Comparison of ENCODE assay signal across 8 cellular contexts in the genomic region with DNA sequence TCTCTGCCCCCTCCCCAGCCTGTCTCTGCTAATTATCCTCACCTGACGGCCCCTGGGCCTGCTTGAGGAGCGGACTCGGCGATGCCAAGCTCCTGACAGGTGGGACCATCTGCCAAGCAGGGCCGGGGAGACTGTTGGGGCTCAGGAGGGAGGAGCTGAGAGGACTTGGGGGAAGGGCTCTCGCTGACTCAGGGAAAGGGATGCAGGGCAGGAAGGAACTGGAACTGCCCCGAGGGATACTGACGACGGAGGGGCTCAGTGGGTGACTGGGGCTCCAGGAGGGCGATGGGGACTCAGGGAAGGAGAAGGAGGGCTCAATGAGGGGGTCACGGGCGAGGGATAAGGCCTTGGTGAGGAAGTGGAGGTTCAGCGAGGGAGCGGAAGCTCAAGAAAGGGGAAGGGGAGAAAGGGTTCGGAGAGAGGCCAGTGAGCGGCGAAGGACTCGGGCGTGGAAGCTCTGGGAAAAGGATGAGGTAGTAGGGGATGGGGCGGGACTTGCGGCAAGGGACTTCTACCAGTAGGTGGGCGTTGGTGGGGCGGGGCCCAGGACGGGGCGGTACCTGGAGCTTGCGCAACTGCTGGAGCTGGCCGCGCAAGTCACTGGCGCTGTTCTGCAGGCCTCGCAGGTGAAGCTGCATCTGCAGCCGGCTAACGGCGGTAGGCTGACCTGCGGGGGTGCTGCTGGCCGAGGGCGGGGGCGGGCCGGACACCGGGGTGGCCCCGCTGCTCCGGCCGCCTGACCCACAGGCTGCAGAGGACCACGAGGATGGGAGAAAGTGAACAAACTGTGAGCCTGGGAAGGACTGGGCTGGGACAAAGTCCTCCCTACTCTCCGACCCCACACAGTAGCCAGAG. TPM values are rescaled to one million over a fixed set of nuclear protein-coding genes. Genes with fewer than 3 reads are reported as not detected.
DNase-seq lines count a peak whose midpoint lies in the region; ATAC-seq lines count a peak whose summit lies in the region.

No MANE protein-coding gene starts in this region.

- peak; percentile 76 for ATAC-seq in GM18511 (IDR thresholded peaks at IDR 0.05; ENCODE audit: unreplicated experiment)
- peak; percentile 79 for ATAC-seq in HG03354 (IDR thresholded peaks at IDR 0.05; ENCODE audit: poor library complexity, severe bottlenecking, unreplicated experiment)
- ATAC-seq in memory B cell (ENCODE audit: low read depth): peak; percentile 82
- ATAC-seq in HG03457 (IDR thresholded peaks at IDR 0.05; ENCODE audit: unreplicated experiment): no peak

- H3K27ac Mint-ChIP-seq in memory B cell: peak overlapping the region; percentile 74

- DNase-seq in NCI-H510A (lab: John Stamatoyannopoulos, UW) (peak; percentile 95), dermis blood vessel endothelial cell (peak; percentile 45), memory B cell (ENCODE audit: low spot score in 2 of 2) (peak; percentile 80 to 82)
- DNase-seq in activated CD4-positive, alpha-beta T cell treated with anti-CD3 and anti-CD28 coated beads, Interleukin-2, amount 50 U/mL, for 1 hour: peak; percentile 88
- peak; percentile 77 for DNase-seq in stimulated activated CD8-positive, alpha-beta memory T cell treated with anti-CD3 and anti-CD28 coated beads, Interleukin-15, amount 100 ng/mL, for 24 hours (ENCODE audit: low read depth)

- H3K27me3 Mint-ChIP-seq in memory B cell: peaks cover 16% of the 10 kb centered on the region

- peaks cover 27% of the 10 kb centered on the region for H3K4me1 Mint-ChIP-seq in memory B cell

- no peaks in the 10 kb centered on the region for H3K36me3 Mint-ChIP-seq in memory B cell

- no peaks in the 10 kb centered on the region for H3K9me3 Mint-ChIP-seq in memory B cell

- H3K4me3 Mint-ChIP-seq in memory B cell: peak overlapping the region; percentile 96

RNA-seq across cellular contexts. Expression of a gene that starts 46.5 kb away (rescaled TPM):
- under 0.01 and 0.14 TPM in 2 replicates for total RNA-seq in dermis blood vessel endothelial cell

Comparison
In these comparisons a context has a peak if more than half of its experiments do, and no peak if none do; other contexts are left out.
1. DNase-seq: peak in every context shown above with its lines; median percentile 95 in NCI-H510A; 88 in activated CD4-positive, alpha-beta T cell treated with anti-CD3 and anti-CD28 coated beads, Interleukin-2, amount 50 U/mL, for 1 hour; 81 in memory B cell; 77 in stimulated activated CD8-positive, alpha-beta memory T cell treated with anti-CD3 and anti-CD28 coated beads, Interleukin-15, amount 100 ng/mL, for 24 hours; 45 in dermis blood vessel endothelial cell.